In genomic region chr3:66210687-66211295, GRCh38 we compare ENCODE assay signal across 34 cellular contexts.
"Had no signal": no experiment of that assay in that cellular context is flagged by ENCODE, and none has a peak within 500 bp of the region (broad histone marks: within the 10 kb centered on the region; RNA-seq: fewer than 3 reads in every experiment).

No MANE protein-coding gene starts in this region.

- H3K27ac ChIP-seq: adrenal gland, body of pancreas, breast epithelium, SJCRH30, SK-N-MC, WERI-Rb-1 had no signal

- H3K4me3 ChIP-seq: adrenal gland, body of pancreas, breast epithelium, SJCRH30, SK-N-MC had no signal

- H3K27me3 ChIP-seq: adrenal gland, body of pancreas, breast epithelium, SJCRH30 had no signal

- H3K9me3 ChIP-seq: adrenal gland, body of pancreas, breast epithelium, SJCRH30 had no signal

- H3K9me3 Mint-ChIP-seq: activated CD4-positive, alpha-beta memory T cell treated with anti-CD3 and anti-CD28 coated beads, Interleukin-2, amount 10 ng/mL, durations not matched to agents 7 days and 5 days; activated naive CD4-positive, alpha-beta T cell treated with anti-CD3 and anti-CD28 coated beads, Interleukin-2, amount 50 U/mL, for 24 hours; activated naive CD8-positive, alpha-beta T cell treated with anti-CD3 and anti-CD28 coated beads, Interleukin-2, amount 10 ng/mL, durations not matched to agents 7 days and 5 days; activated T-cell treated with anti-CD3 and anti-CD28 coated beads, Interleukin-2, amount 50 U/mL, for 72 hours; activated T-helper 17 cell treated with anti-CD3 and anti-CD28 coated beads, Interleukin-2, amount 50 U/mL, for 72 hours had no signal

- ATAC-seq: activated CD8-positive, alpha-beta memory T cell treated with anti-CD3 and anti-CD28 coated beads, Interleukin-2, amount 10 ng/mL, durations not matched to agents 7 days and 5 days; activated T-cell treated with anti-CD3 and anti-CD28 coated beads, Interleukin-2, amount 50 U/mL, for 72 hours; activated T-helper 17 cell treated with anti-CD3 and anti-CD28 coated beads, Interleukin-2, amount 50 U/mL, for 72 hours; body of pancreas; Panc1 had no signal

- H3K4me1 ChIP-seq: adrenal gland, body of pancreas, breast epithelium, SJCRH30 had no signal

- DNase-seq: activated CD4-positive, alpha-beta memory T cell treated with anti-CD3 and anti-CD28 coated beads, Interleukin-2, amount 10 ng/mL, durations not matched to agents 7 days and 5 days; activated CD4-positive, alpha-beta T cell treated with anti-CD3 and anti-CD28 coated beads for 1 hour; activated CD4-positive, alpha-beta T cell treated with anti-CD3 and anti-CD28 coated beads for 48 hours; activated CD4-positive, CD25-positive, alpha-beta regulatory T cell; activated CD8-positive, alpha-beta memory T cell treated with anti-CD3 and anti-CD28 coated beads for 24 hours; activated CD8-positive, alpha-beta memory T cell treated with anti-CD3 and anti-CD28 coated beads, Interleukin-2, amount 10 ng/mL, durations not matched to agents 7 days and 5 days; activated CD8-positive, alpha-beta memory T cell treated with anti-CD3 and anti-CD28 coated beads, Interleukin-2, amount 50 U/mL, for 48 hours; activated effector memory CD4-positive, alpha-beta T cell treated with anti-CD3 and anti-CD28 coated beads, Interleukin-2, amount 50 U/mL, for 16 hours; activated naive CD4-positive, alpha-beta T cell; activated naive CD8-positive, alpha-beta T cell treated with anti-CD3 and anti-CD28 coated beads, Interleukin-2, amount 10 ng/mL, durations not matched to agents 7 days and 5 days; activated T-cell treated with anti-CD3 and anti-CD28 coated beads, Interleukin-2, amount 50 U/mL, for 72 hours; adrenal gland; body of pancreas; KG1; MM.1S; MV-4-11; NCI-H1092; NCI-H1436 treated with DMSO at 0.1 percent for 48 hours; NCI-H187 treated with DMSO at 0.1 percent for 48 hours; NCI-H2081; NCI-H2171 treated with DMSO at 0.1 percent for 48 hours; NCI-H345; NCI-H524 treated with DMSO at 0.1 percent for 48 hours; NCI-H774; SHP77; SJCRH30; T1000; WERI-Rb-1 had no signal

- H3K36me3 Mint-ChIP-seq: activated CD8-positive, alpha-beta memory T cell treated with anti-CD3 and anti-CD28 coated beads, Interleukin-2, amount 10 ng/mL, durations not matched to agents 7 days and 5 days; activated naive CD4-positive, alpha-beta T cell treated with anti-CD3 and anti-CD28 coated beads, Interleukin-2, amount 50 U/mL, for 24 hours; activated naive CD8-positive, alpha-beta T cell treated with anti-CD3 and anti-CD28 coated beads, Interleukin-2, amount 10 ng/mL, durations not matched to agents 7 days and 5 days had no signal

- H3K4me3 Mint-ChIP-seq: activated CD4-positive, alpha-beta memory T cell treated with anti-CD3 and anti-CD28 coated beads, Interleukin-2, amount 10 ng/mL, durations not matched to agents 7 days and 5 days; activated CD8-positive, alpha-beta memory T cell treated with anti-CD3 and anti-CD28 coated beads, Interleukin-2, amount 10 ng/mL, durations not matched to agents 7 days and 5 days; activated naive CD4-positive, alpha-beta T cell treated with anti-CD3 and anti-CD28 coated beads, Interleukin-2, amount 50 U/mL, for 24 hours; activated naive CD8-positive, alpha-beta T cell treated with anti-CD3 and anti-CD28 coated beads, Interleukin-2, amount 10 ng/mL, durations not matched to agents 7 days and 5 days; activated T-cell treated with anti-CD3 and anti-CD28 coated beads, Interleukin-2, amount 50 U/mL, for 72 hours; activated T-helper 17 cell treated with anti-CD3 and anti-CD28 coated beads, Interleukin-2, amount 50 U/mL, for 72 hours had no signal

- H3K36me3 ChIP-seq: adrenal gland, breast epithelium, SJCRH30, WERI-Rb-1 had no signal

- H3K27me3 Mint-ChIP-seq: activated T-helper 17 cell treated with anti-CD3 and anti-CD28 coated beads, Interleukin-2, amount 50 U/mL, for 72 hours had no signal

- FAIRE-seq: astrocyte had no signal

- H3K27ac Mint-ChIP-seq: activated CD4-positive, alpha-beta memory T cell treated with anti-CD3 and anti-CD28 coated beads, Interleukin-2, amount 10 ng/mL, durations not matched to agents 7 days and 5 days; activated CD8-positive, alpha-beta memory T cell treated with anti-CD3 and anti-CD28 coated beads, Interleukin-2, amount 10 ng/mL, durations not matched to agents 7 days and 5 days; activated naive CD4-positive, alpha-beta T cell treated with anti-CD3 and anti-CD28 coated beads, Interleukin-2, amount 50 U/mL, for 24 hours; activated naive CD8-positive, alpha-beta T cell treated with anti-CD3 and anti-CD28 coated beads, Interleukin-2, amount 10 ng/mL, durations not matched to agents 7 days and 5 days; activated T-cell treated with anti-CD3 and anti-CD28 coated beads, Interleukin-2, amount 50 U/mL, for 72 hours; activated T-helper 17 cell treated with anti-CD3 and anti-CD28 coated beads, Interleukin-2, amount 50 U/mL, for 72 hours had no signal

- H3K4me1 Mint-ChIP-seq: activated CD4-positive, alpha-beta memory T cell treated with anti-CD3 and anti-CD28 coated beads, Interleukin-2, amount 10 ng/mL, durations not matched to agents 7 days and 5 days; activated naive CD4-positive, alpha-beta T cell treated with anti-CD3 and anti-CD28 coated beads, Interleukin-2, amount 50 U/mL, for 24 hours; activated naive CD8-positive, alpha-beta T cell treated with anti-CD3 and anti-CD28 coated beads, Interleukin-2, amount 10 ng/mL, durations not matched to agents 7 days and 5 days; activated T-helper 17 cell treated with anti-CD3 and anti-CD28 coated beads, Interleukin-2, amount 50 U/mL, for 72 hours had no signal
